In genomic region chr1:209900734-209901133, GRCh38 we compare ENCODE assay signal across 13 cellular contexts. TPM values are rescaled to one million over a fixed set of nuclear protein-coding genes. Genes with fewer than 3 reads are reported as not detected.
A peak's percentile ranks its signal among the peaks of the same experiment; 100 is the strongest.
DNase-seq lines count a peak whose midpoint lies in the region; FAIRE-seq and TF ChIP-seq lines count a peak whose summit lies in the region.
"Had no signal": no experiment of that assay in that cellular context is flagged by ENCODE, and none has a peak within 500 bp of the region (broad histone marks: within the 10 kb centered on the region; RNA-seq: fewer than 3 reads in every experiment).

No MANE protein-coding gene starts in this region.

- peaks cover 16% of the 10 kb centered on the region for H3K27me3 Mint-ChIP-seq in osteocyte (ENCODE audit: unreplicated experiment)

- TF ChIP-seq CTCF in AG09319 (IDR thresholded peaks at IDR 0.05; ENCODE audit: low read depth, low read length) (no peak), osteocyte (IDR thresholded peaks at IDR 0.05) (no peak)

- no peaks in the 10 kb centered on the region for H3K36me3 Mint-ChIP-seq in osteocyte (ENCODE audit: unreplicated experiment)
- H3K36me3 Mint-ChIP-seq: immature natural killer cell had no signal

- no peak for FAIRE-seq in HTR-8/SVneo (lab: Jason Lieb, UNC)

- DNase-seq in AG09319 (ENCODE audit: extremely low read depth, low read depth) (peak; percentile 19), HTR-8/SVneo (ENCODE audit: insufficient read length, low spot score) (peak; percentile 51), amniotic epithelial cell (ENCODE audit: low read depth) (peak; percentile 86), islet precursor cell (peak; percentile 74), NCI-H2107 (lab: John Stamatoyannopoulos, UW) (no peak), 8988T (no peak), osteocyte (ENCODE audit: extremely low spot score, unreplicated experiment) (no peak), germinal center (ENCODE audit: low spot score) (no peak)
- DNase-seq: activated CD4-positive, CD25-positive, alpha-beta regulatory T cell treated with anti-CD3 and anti-CD28 coated beads, Interleukin-2, amount 50 U/mL, for 72 hours; DMS79 treated with DMSO at 0.1 percent for 48 hours; immature natural killer cell; NCI-H2029 treated with DMSO at 0.1 percent for 48 hours had no signal

- peaks cover under 1% of the 10 kb centered on the region for H3K4me1 Mint-ChIP-seq in osteocyte (ENCODE audit: unreplicated experiment)
- H3K4me1 Mint-ChIP-seq: immature natural killer cell had no signal

- no peak overlapping the region for H3K27ac Mint-ChIP-seq in osteocyte (ENCODE audit: unreplicated experiment)
- H3K27ac Mint-ChIP-seq: immature natural killer cell had no signal

- no peak overlapping the region for H3K4me3 Mint-ChIP-seq in osteocyte (ENCODE audit: unreplicated experiment)
- H3K4me3 Mint-ChIP-seq: immature natural killer cell had no signal

- H3K9me3 Mint-ChIP-seq in osteocyte (ENCODE audit: unreplicated experiment) = no peaks in the 10 kb centered on the region

RNA-seq across cellular contexts. Expression of gene SYT14, which starts 37.3 kb away (rescaled TPM):
- 0.10 and 0.16 TPM in 2 replicates for total RNA-seq in osteocyte
- total RNA-seq: posterior vena cava had no signal

Comparison
In these comparisons a context has a peak if more than half of its experiments do, and no peak if none do; other contexts are left out.
1. DNase-seq: peak in AG09319 (single experiment), HTR-8/SVneo (single experiment), amniotic epithelial cell (single experiment) and islet precursor cell (single experiment); none in NCI-H2107 (single experiment), 8988T (single experiment), osteocyte (single experiment) and germinal center (single experiment).